ENCODE assay signal across 8 cellular contexts in genomic region chr3:45499529-45499928, GRCh38.
A peak's percentile ranks its signal among the peaks of the same experiment; 100 is the strongest.
DNase-seq lines count a peak whose midpoint lies in the region; ATAC-seq and TF ChIP-seq lines count a peak whose summit lies in the region.

No MANE protein-coding gene starts in this region.

- ATAC-seq in GM21786 (IDR thresholded peaks at IDR 0.05; ENCODE audit: unreplicated experiment) = no peak

- DNase-seq in AG08395 (ENCODE audit: low spot score) (peak; percentile 70), HFF-Myc (ENCODE audit: extremely low read depth, low read depth) (peak; percentile 16), kidney glomerular epithelial cell (lab: John Stamatoyannopoulos, UW) (peak; percentile 14), mucosa of gallbladder (ENCODE audit: low spot score) (no peak)
- DNase-seq in activated CD8-positive, alpha-beta memory T cell treated with anti-CD3 and anti-CD28 coated beads, Interleukin-2, amount 50 U/mL, for 48 hours = no peak
- no peak for DNase-seq in activated T-cell treated with anti-CD3 and anti-CD28 coated beads, Interleukin-2, amount 50 U/mL, for 48 hours

- H3K27ac ChIP-seq in VCaP = peak overlapping the region; percentile 25; the same call in 1 of the 2 replicates

- TF ChIP-seq CTCF in HFF-Myc (IDR thresholded peaks at IDR 0.05; ENCODE audit: low read depth, low read length, missing control alignments) (no peak), VCaP (conservative IDR thresholded peaks at IDR 0.05) (peak; percentile 78)

- no peak overlapping the region for H3K4me3 ChIP-seq in HFF-Myc (replicated peaks; ENCODE audit: low read depth, low read length)

Comparison
In these comparisons a context has a peak if more than half of its experiments do, and no peak if none do; other contexts are left out.
1. DNase-seq: peak in AG08395 (single experiment), HFF-Myc (single experiment) and kidney glomerular epithelial cell (single experiment); none in mucosa of gallbladder (single experiment), activated CD8-positive, alpha-beta memory T cell treated with anti-CD3 and anti-CD28 coated beads, Interleukin-2, amount 50 U/mL, for 48 hours (single experiment) and activated T-cell treated with anti-CD3 and anti-CD28 coated beads, Interleukin-2, amount 50 U/mL, for 48 hours (0 of 2).